In genomic region chr4:121789470-121789869, GRCh38 we compare ENCODE assay signal across 2 cellular contexts.
TF ChIP-seq lines count a peak whose summit lies in the region.

No MANE protein-coding gene starts in this region.

TF ChIP-seq in GM12878, 131 proteins besides CTCF, POLR2A, EP300 and RAD21:
- TF ChIP-seq SIX5 (IDR thresholded peaks at IDR 0.05; ENCODE audit: low read depth, low read length, severe bottlenecking) (no peak), SUZ12 (IDR thresholded peaks at IDR 0.05; ENCODE audit: unreplicated experiment) (no peak), ZNF622 (IDR thresholded peaks at IDR 0.05) (no peak), BCLAF1 (IDR thresholded peaks at IDR 0.05) (no peak), MAX (IDR thresholded peaks at IDR 0.05; ENCODE audit: low read depth, low read length) (no peak), MEF2B (IDR thresholded peaks at IDR 0.05; ENCODE audit: partially characterized antibody, poor library complexity, severe bottlenecking) (no peak), PML (IDR thresholded peaks at IDR 0.05; ENCODE audit: low read length) (no peak), CBFB (IDR thresholded peaks at IDR 0.05; ENCODE audit: low read depth) (no peak), CEBPZ (IDR thresholded peaks at IDR 0.05; ENCODE audit: low read depth, low read length) (no peak), E2F8 (IDR thresholded peaks at IDR 0.05; ENCODE audit: low read depth, partially characterized antibody) (no peak), EED (IDR thresholded peaks at IDR 0.05; ENCODE audit: low read depth) (no peak), PBX3 (IDR thresholded peaks at IDR 0.05; ENCODE audit: insufficient replicate concordance, low read depth, low read length) (no peak), RAD51 (IDR thresholded peaks at IDR 0.05) (no peak), NBN (IDR thresholded peaks at IDR 0.05) (no peak), MYC (IDR thresholded peaks at IDR 0.05; ENCODE audit: insufficient read depth, insufficient read length, insufficient replicate concordance, low read length, severe bottlenecking) (no peak), CHD4 (IDR thresholded peaks at IDR 0.05) (no peak), CREM (IDR thresholded peaks at IDR 0.05; ENCODE audit: low read depth) (no peak)

TF ChIP-seq in GM23338, 12 proteins besides CTCF, POLR2A, EP300 and RAD21:
- TF ChIP-seq JUNB (IDR thresholded peaks at IDR 0.05; ENCODE audit: unreplicated experiment) (no peak), ZNF331 (CRISPR knock-in tag; IDR thresholded peaks at IDR 0.05; ENCODE audit: low read depth) (no peak), ETS1 (IDR thresholded peaks at IDR 0.05) (no peak), EZH2phosphoT487 (IDR thresholded peaks at IDR 0.05; ENCODE audit: unreplicated experiment) (no peak), CREB1 (CRISPR knock-in tag; IDR thresholded peaks at IDR 0.05; ENCODE audit: low read depth) (no peak), EZH2 (IDR thresholded peaks at IDR 0.05; ENCODE audit: low read depth, unreplicated experiment) (no peak), ZNF114 (CRISPR knock-in tag; IDR thresholded peaks at IDR 0.05) (no peak), NANOG (IDR thresholded peaks at IDR 0.05; ENCODE audit: borderline replicate concordance) (no peak), POLR2AphosphoS5 (IDR thresholded peaks at IDR 0.05; ENCODE audit: low read depth) (no peak), REST (IDR thresholded peaks at IDR 0.05; ENCODE audit: unreplicated experiment) (no peak), STAT1 (IDR thresholded peaks at IDR 0.05; ENCODE audit: unreplicated experiment) (no peak), ZNF462 (CRISPR knock-in tag; IDR thresholded peaks at IDR 0.05) (no peak)
